Comparison of ENCODE assay signal across 23 cellular contexts in genomic region chrX:100883654-100884053, GRCh38. TPM values are rescaled to one million over a fixed set of nuclear protein-coding genes. Genes with fewer than 3 reads are reported as not detected.
"Had no signal": no experiment of that assay in that cellular context is flagged by ENCODE, and none has a peak within 500 bp of the region (broad histone marks: within the 10 kb centered on the region; RNA-seq: fewer than 3 reads in every experiment).

No MANE protein-coding gene starts in this region.

- DNase-seq: activated B cell treated with CpG ODN at 0.5 μM for 24 hours; activated CD4-positive, alpha-beta T cell treated with anti-CD3 and anti-CD28 coated beads for 48 hours; activated CD8-positive, alpha-beta memory T cell treated with anti-CD3 and anti-CD28 coated beads, Interleukin-2, amount 50 U/mL, for 48 hours; activated gamma-delta T cell treated with Interleukin-2 at 50 U/mL for 16 hours; activated naive CD8-positive, alpha-beta T cell treated with anti-CD3 and anti-CD28 coated beads for 36 hours; activated T-cell treated with anti-CD3 and anti-CD28 coated beads, Interleukin-2, amount 50 U/mL, for 72 hours; amygdala; body of pancreas; caudate nucleus; esophagus squamous epithelium; hypothalamus; nucleus accumbens; posterior cingulate gyrus; small intestine; stimulated activated naive CD8-positive, alpha-beta T cell treated with anti-CD3 and anti-CD28 coated beads, Interleukin-15, Interleukin-2, amounts not matched to agents 100 U/mL and 50 U/mL, for 24 hours; T-helper 17 cell had no signal

- FAIRE-seq: colon, small intestine had no signal

- H3K9me3 ChIP-seq: body of pancreas, esophagus squamous epithelium, right atrium auricular region had no signal

- H3K36me3 ChIP-seq: esophagus squamous epithelium, right atrium auricular region had no signal

- H3K27ac ChIP-seq: body of pancreas, esophagus squamous epithelium, right atrium auricular region had no signal

- ATAC-seq: activated T-cell treated with anti-CD3 and anti-CD28 coated beads, Interleukin-2, amount 50 U/mL, for 72 hours; body of pancreas; stimulated activated naive CD8-positive, alpha-beta T cell treated with anti-CD3 and anti-CD28 coated beads, Interleukin-15, Interleukin-2, amounts not matched to agents 100 U/mL and 50 U/mL, for 24 hours; T-helper 17 cell had no signal

- H3K4me3 ChIP-seq: body of pancreas, esophagus squamous epithelium, right atrium auricular region had no signal

- H3K4me1 ChIP-seq: body of pancreas, right atrium auricular region had no signal

- H3K27me3 ChIP-seq: body of pancreas, esophagus squamous epithelium had no signal

RNA-seq across cellular contexts. Expression of gene NOX1, which starts 9.5 kb away (rescaled TPM):
- total RNA-seq: activated B cell treated with CpG ODN at 0.5 μM for 24 hours; activated naive CD8-positive, alpha-beta T cell treated with anti-CD3 and anti-CD28 coated beads for 36 hours; activated T-cell treated with anti-CD3 and anti-CD28 coated beads, Interleukin-2, amount 50 U/mL, for 72 hours; body of pancreas; esophagus squamous epithelium; kidney epithelial cell; liver; mesenteric fat pad; T-helper 17 cell; temporal lobe had no signal
- polyA plus RNA-seq: small intestine had no signal

RNA-seq across cellular contexts. Expression of gene XKRX, which starts 45.1 kb away (rescaled TPM):
- total RNA-seq: body of pancreas, fibroblast of villous mesenchyme, mesenteric fat pad, temporal lobe had no signal
- polyA plus RNA-seq: liver had no signal
